In genomic region chr3:48898383-48899234, GRCh38 we compare ENCODE assay signal across 8 cellular contexts. TPM values are rescaled to one million over a fixed set of nuclear protein-coding genes. Genes with fewer than 3 reads are reported as not detected.
A peak's percentile ranks its signal among the peaks of the same experiment; 100 is the strongest.
DNase-seq lines count a peak whose midpoint lies in the region; ATAC-seq, FAIRE-seq and TF ChIP-seq lines count a peak whose summit lies in the region.

A gene with protein sequence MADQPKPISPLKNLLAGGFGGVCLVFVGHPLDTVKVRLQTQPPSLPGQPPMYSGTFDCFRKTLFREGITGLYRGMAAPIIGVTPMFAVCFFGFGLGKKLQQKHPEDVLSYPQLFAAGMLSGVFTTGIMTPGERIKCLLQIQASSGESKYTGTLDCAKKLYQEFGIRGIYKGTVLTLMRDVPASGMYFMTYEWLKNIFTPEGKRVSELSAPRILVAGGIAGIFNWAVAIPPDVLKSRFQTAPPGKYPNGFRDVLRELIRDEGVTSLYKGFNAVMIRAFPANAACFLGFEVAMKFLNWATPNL (minus strand): TSS chr3:48898882. CDS start chr3:48898794, 88 bp downstream.

- peak within 1 kb of the TSS; percentile 68 for H3K27ac ChIP-seq in HUES48 (ENCODE audit: low read depth, low read length)

- no peaks in the 10 kb centered on the region for H3K27me3 Mint-ChIP-seq in natural killer cell (ENCODE audit: low read depth in 2 of 2)

- H3K27me3 ChIP-seq in HUES48 (ENCODE audit: control insufficient read depth, insufficient read depth, low read length): no peaks in the 10 kb centered on the region

- no peaks in the 10 kb centered on the region for H3K9me3 Mint-ChIP-seq in natural killer cell

- TF ChIP-seq CTCF in D721Med (IDR thresholded peaks at IDR 0.05; ENCODE audit: insufficient read depth, missing control alignments) (no peak), natural killer cell (IDR thresholded peaks at IDR 0.05) (no peak)

- intact Hi-C loops in natural killer cell (cut with micrococcal nuclease): loop anchor here (1.0 to 5.0 kb wide), 4 partner anchors 20 to 86 kb away; partner anchors contain the start of genes ARIH2 and PRKAR2A

- peak within 1 kb of the TSS; percentile 86 to 88 for H3K27ac Mint-ChIP-seq in natural killer cell

- H3K4me1 Mint-ChIP-seq in natural killer cell: peaks cover 43 to 51% of the 10 kb centered on the region in 2 donors

- FAIRE-seq in D721Med (lab: Jason Lieb, UNC): no peak

- no peaks in the 10 kb centered on the region for H3K9me3 ChIP-seq in HUES48 (ENCODE audit: control insufficient read depth, insufficient read depth, low read length)

- DNase-seq in D721Med (ENCODE audit: insufficient read length, low spot score) (peak; percentile 66), RKO (ENCODE audit: low spot score) (peak; percentile 92), fibroblast of peridontal ligament (ENCODE audit: extremely low read depth) (peak; percentile 68), natural killer cell (peak; percentile 85)
- peak; percentile 80 to 87 for DNase-seq in activated T-helper 1 cell treated with anti-CD3 and anti-CD28 coated beads, Interleukin-2, amount 50 U/mL, for 16 hours (ENCODE audit: low read depth in 1 of 2, low spot score in 1 of 2)
- peak; percentile 74 to 84 (median 80) for DNase-seq in stimulated activated naive CD4-positive, alpha-beta T cell (lab: John Stamatoyannopoulos, UW)

- H3K36me3 ChIP-seq in HUES48 (ENCODE audit: control insufficient read depth, insufficient read depth, low read length): no peaks in the 10 kb centered on the region

- ATAC-seq in GM21381 (IDR thresholded peaks at IDR 0.05; ENCODE audit: unreplicated experiment) (peak; percentile 90), natural killer cell (peak; percentile 88 to 95 (median 88))

- H3K9ac ChIP-seq in HUES48 (ENCODE audit: low read depth, low read length): no peak within 1 kb of the TSS

- no peaks in the 10 kb centered on the region for H3K36me3 Mint-ChIP-seq in natural killer cell

- H3K4me3 Mint-ChIP-seq in natural killer cell: peak within 1 kb of the TSS; percentile 95

- H3K4me3 ChIP-seq in HUES48 (ENCODE audit: low read depth, low read length): peak within 1 kb of the TSS; percentile 78

- peaks cover 7% of the 10 kb centered on the region; the same call in 1 of the 2 replicates for H3K4me1 ChIP-seq in HUES48 (ENCODE audit: control insufficient read depth, insufficient read depth, low read length)

RNA-seq across cellular contexts. Expression of the gene that starts here (rescaled TPM):
- 10 to 100 TPM; 29.5 to 64.0 (median 48.3) TPM for total RNA-seq in natural killer cell

Comparison
In these comparisons a context has a peak if more than half of its experiments do, and no peak if none do; other contexts are left out.
1. Peak in every context shown above with its lines: DNase-seq, ATAC-seq, H3K4me3 ChIP-seq and H3K27ac ChIP-seq.